2 cellular contexts compared by ENCODE assay signal in the genomic region with DNA sequence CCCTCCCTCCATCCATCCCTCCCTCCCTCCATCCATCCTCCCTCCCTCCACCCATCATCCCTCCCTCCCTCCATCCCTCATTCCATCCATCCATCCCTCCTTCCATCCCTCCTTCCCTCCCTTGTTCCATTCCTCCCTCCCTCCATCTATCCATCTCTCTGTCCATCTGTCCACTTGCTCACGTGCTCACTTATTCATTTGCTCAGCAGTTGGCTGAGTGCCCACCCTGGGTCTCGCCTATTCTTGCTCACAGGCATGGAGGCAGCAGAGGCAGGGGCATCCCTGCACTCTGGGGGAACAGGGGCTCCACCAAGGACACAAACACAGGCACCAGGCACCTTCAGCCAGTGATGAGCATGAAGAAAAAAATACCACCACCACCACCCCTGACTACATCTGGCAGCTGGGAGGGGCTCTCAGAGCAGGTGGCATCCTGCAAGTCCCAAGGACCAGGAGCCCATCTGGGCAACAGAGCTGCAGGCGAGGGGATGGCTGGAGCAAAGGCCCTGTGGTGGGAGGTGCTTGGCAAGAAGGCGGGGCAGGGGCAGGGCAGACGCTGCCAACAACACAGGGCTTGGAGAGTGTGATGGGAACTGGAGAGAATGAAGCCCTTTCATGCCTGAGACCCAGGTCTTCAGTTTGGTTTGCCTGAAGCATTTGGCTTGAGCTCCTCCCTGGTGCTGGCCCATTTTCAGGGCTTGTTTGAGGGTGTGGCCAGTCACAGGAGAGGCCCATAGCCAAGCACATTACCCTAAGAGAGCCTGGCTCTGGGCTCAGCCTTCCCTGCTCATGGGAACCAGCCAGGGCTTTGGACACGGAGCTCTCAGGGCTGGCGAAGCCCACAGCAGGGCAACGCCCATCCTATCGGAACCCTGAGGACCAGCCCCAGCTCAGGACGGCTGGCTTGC.
A peak's percentile ranks its signal among the peaks of the same experiment; 100 is the strongest.
TF ChIP-seq lines count a peak whose summit lies in the region.

No MANE protein-coding gene starts in this region.

TF ChIP-seq in HepG2, 621 proteins besides CTCF, POLR2A, EP300 and RAD21:
- TF ChIP-seq HNRNPK (IDR thresholded peaks at IDR 0.05; ENCODE audit: low read depth, low read length, poor library complexity, severe bottlenecking) (peak; percentile 40), ZNF766 (CRISPR knock-in tag; IDR thresholded peaks at IDR 0.05; ENCODE audit: borderline replicate concordance) (no peak), HDAC1 (CRISPR knock-in tag; IDR thresholded peaks at IDR 0.05) (no peak), RXRA (CRISPR knock-in tag; IDR thresholded peaks at IDR 0.05) (0 out of 2 replicates have a peak, but pooled peaks have one; percentile 26), PCBP2 (optimal IDR thresholded peaks at IDR 0.05; ENCODE audit: low read depth, low read length, poor library complexity, severe bottlenecking) (peak; percentile 31), EHMT2 (IDR thresholded peaks at IDR 0.05; ENCODE audit: borderline replicate concordance, low read depth, low read length) (no peak)
- TF ChIP-seq, protein P1, sequence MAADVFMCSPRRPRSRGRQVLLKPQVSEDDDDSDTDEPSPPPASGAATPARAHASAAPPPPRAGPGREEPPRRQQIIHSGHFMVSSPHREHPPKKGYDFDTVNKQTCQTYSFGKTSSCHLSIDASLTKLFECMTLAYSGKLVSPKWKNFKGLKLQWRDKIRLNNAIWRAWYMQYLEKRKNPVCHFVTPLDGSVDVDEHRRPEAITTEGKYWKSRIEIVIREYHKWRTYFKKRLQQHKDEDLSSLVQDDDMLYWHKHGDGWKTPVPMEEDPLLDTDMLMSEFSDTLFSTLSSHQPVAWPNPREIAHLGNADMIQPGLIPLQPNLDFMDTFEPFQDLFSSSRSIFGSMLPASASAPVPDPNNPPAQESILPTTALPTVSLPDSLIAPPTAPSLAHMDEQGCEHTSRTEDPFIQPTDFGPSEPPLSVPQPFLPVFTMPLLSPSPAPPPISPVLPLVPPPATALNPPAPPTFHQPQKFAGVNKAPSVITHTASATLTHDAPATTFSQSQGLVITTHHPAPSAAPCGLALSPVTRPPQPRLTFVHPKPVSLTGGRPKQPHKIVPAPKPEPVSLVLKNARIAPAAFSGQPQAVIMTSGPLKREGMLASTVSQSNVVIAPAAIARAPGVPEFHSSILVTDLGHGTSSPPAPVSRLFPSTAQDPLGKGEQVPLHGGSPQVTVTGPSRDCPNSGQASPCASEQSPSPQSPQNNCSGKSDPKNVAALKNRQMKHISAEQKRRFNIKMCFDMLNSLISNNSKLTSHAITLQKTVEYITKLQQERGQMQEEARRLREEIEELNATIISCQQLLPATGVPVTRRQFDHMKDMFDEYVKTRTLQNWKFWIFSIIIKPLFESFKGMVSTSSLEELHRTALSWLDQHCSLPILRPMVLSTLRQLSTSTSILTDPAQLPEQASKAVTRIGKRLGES (CRISPR knock-in tag; IDR thresholded peaks at IDR 0.05; ENCODE audit: borderline replicate concordance), result no peak
- TF ChIP-seq, protein P2, sequence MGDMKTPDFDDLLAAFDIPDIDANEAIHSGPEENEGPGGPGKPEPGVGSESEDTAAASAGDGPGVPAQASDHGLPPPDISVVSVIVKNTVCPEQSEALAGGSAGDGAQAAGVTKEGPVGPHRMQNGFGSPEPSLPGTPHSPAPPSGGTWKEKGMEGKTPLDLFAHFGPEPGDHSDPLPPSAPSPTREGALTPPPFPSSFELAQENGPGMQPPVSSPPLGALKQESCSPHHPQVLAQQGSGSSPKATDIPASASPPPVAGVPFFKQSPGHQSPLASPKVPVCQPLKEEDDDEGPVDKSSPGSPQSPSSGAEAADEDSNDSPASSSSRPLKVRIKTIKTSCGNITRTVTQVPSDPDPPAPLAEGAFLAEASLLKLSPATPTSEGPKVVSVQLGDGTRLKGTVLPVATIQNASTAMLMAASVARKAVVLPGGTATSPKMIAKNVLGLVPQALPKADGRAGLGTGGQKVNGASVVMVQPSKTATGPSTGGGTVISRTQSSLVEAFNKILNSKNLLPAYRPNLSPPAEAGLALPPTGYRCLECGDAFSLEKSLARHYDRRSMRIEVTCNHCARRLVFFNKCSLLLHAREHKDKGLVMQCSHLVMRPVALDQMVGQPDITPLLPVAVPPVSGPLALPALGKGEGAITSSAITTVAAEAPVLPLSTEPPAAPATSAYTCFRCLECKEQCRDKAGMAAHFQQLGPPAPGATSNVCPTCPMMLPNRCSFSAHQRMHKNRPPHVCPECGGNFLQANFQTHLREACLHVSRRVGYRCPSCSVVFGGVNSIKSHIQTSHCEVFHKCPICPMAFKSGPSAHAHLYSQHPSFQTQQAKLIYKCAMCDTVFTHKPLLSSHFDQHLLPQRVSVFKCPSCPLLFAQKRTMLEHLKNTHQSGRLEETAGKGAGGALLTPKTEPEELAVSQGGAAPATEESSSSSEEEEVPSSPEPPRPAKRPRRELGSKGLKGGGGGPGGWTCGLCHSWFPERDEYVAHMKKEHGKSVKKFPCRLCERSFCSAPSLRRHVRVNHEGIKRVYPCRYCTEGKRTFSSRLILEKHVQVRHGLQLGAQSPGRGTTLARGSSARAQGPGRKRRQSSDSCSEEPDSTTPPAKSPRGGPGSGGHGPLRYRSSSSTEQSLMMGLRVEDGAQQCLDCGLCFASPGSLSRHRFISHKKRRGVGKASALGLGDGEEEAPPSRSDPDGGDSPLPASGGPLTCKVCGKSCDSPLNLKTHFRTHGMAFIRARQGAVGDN (CRISPR knock-in tag; IDR thresholded peaks at IDR 0.05), result peak; percentile 22; the same call in 1 of the 2 replicates

TF ChIP-seq in SK-N-SH, 30 proteins besides CTCF, POLR2A, EP300 and RAD21:
- TF ChIP-seq RCOR1 (IDR thresholded peaks at IDR 0.05; ENCODE audit: low read length), result no peak
- no peak for TF ChIP-seq MXI1 (IDR thresholded peaks at IDR 0.05; ENCODE audit: low read depth, low read length)
- no peak for TF ChIP-seq RXRA (IDR thresholded peaks at IDR 0.05; ENCODE audit: borderline replicate concordance, low read depth)
- TF ChIP-seq SIN3A (IDR thresholded peaks at IDR 0.05; ENCODE audit: borderline replicate concordance, low read depth, low read length), result no peak
- no peak for TF ChIP-seq SMC3 (IDR thresholded peaks at IDR 0.05; ENCODE audit: low read depth, low read length)
- TF ChIP-seq, protein P3, sequence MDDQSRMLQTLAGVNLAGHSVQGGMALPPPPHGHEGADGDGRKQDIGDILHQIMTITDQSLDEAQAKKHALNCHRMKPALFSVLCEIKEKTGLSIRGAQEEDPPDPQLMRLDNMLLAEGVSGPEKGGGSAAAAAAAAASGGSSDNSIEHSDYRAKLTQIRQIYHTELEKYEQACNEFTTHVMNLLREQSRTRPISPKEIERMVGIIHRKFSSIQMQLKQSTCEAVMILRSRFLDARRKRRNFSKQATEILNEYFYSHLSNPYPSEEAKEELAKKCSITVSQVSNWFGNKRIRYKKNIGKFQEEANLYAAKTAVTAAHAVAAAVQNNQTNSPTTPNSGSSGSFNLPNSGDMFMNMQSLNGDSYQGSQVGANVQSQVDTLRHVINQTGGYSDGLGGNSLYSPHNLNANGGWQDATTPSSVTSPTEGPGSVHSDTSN (IDR thresholded peaks at IDR 0.05), result no peak
- TF ChIP-seq JUND (IDR thresholded peaks at IDR 0.05), result no peak
- TF ChIP-seq TCF12 (IDR thresholded peaks at IDR 0.05), result no peak
- TF ChIP-seq CHD2 (IDR thresholded peaks at IDR 0.05; ENCODE audit: low read length, partially characterized antibody), result no peak
- no peak for TF ChIP-seq MEF2A (IDR thresholded peaks at IDR 0.05; ENCODE audit: borderline replicate concordance, low read depth)
- TF ChIP-seq, protein P4, sequence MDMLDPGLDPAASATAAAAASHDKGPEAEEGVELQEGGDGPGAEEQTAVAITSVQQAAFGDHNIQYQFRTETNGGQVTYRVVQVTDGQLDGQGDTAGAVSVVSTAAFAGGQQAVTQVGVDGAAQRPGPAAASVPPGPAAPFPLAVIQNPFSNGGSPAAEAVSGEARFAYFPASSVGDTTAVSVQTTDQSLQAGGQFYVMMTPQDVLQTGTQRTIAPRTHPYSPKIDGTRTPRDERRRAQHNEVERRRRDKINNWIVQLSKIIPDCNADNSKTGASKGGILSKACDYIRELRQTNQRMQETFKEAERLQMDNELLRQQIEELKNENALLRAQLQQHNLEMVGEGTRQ (IDR thresholded peaks at IDR 0.05; ENCODE audit: borderline replicate concordance, low read depth, low read length), result no peak
- TF ChIP-seq, protein P5, sequence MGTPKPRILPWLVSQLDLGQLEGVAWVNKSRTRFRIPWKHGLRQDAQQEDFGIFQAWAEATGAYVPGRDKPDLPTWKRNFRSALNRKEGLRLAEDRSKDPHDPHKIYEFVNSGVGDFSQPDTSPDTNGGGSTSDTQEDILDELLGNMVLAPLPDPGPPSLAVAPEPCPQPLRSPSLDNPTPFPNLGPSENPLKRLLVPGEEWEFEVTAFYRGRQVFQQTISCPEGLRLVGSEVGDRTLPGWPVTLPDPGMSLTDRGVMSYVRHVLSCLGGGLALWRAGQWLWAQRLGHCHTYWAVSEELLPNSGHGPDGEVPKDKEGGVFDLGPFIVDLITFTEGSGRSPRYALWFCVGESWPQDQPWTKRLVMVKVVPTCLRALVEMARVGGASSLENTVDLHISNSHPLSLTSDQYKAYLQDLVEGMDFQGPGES (IDR thresholded peaks at IDR 0.05; ENCODE audit: low read depth, low read length), result no peak
